In genomic region chr22:28246392-28246791, GRCh38 we compare ENCODE assay signal across 19 cellular contexts.
DNase-seq lines count a peak whose midpoint lies in the region; ATAC-seq, FAIRE-seq and TF ChIP-seq lines count a peak whose summit lies in the region.
"Had no signal": no experiment of that assay in that cellular context is flagged by ENCODE, and none has a peak within 500 bp of the region (broad histone marks: within the 10 kb centered on the region; RNA-seq: fewer than 3 reads in every experiment).

No MANE protein-coding gene starts in this region.

- H3K4me3 ChIP-seq in GM23248: peak overlapping the region; percentile 37
- H3K4me3 ChIP-seq in hepatocyte: no peak overlapping the region
- no peak overlapping the region for H3K4me3 ChIP-seq in GM23338
- H3K4me3 ChIP-seq: gastrocnemius medialis, thyroid gland had no signal

- H3K4me1 Mint-ChIP-seq in brain: peaks cover 69% of the 10 kb centered on the region
- H3K4me1 Mint-ChIP-seq in GM23338: peaks cover 15% of the 10 kb centered on the region; the same call in 2 of the 3 replicates
- H3K4me1 Mint-ChIP-seq: activated naive CD4-positive, alpha-beta T cell treated with anti-CD3 and anti-CD28 coated beads, Interleukin-2, amount 50 U/mL, for 24 hours; central memory CD8-positive, alpha-beta T cell; natural killer cell; stimulated activated effector memory CD8-positive, alpha-beta T cell treated with anti-CD3 and anti-CD28 coated beads, Interleukin-12 subunit alpha, Interleukin-12 subunit beta, amount 100 ng/mL, for 72 hours; T-cell had no signal

- H3K4me2 ChIP-seq in GM23248 (ENCODE audit: unreplicated experiment): peak overlapping the region; percentile 74
- no peak overlapping the region for H3K4me2 ChIP-seq in hepatocyte
- H3K4me2 ChIP-seq in GM23338: no peak overlapping the region

- H3K27ac Mint-ChIP-seq in brain (peak overlapping the region in 3 of 5 experiments; percentile 7 to 80 (median 79)), GM23338 (no peak overlapping the region)
- H3K27ac Mint-ChIP-seq: activated naive CD4-positive, alpha-beta T cell treated with anti-CD3 and anti-CD28 coated beads, Interleukin-2, amount 50 U/mL, for 24 hours; CD14-positive monocyte; effector memory CD8-positive, alpha-beta T cell; natural killer cell; stimulated activated effector memory CD8-positive, alpha-beta T cell treated with anti-CD3 and anti-CD28 coated beads, Interleukin-12 subunit alpha, Interleukin-12 subunit beta, amount 100 ng/mL, for 72 hours; T-cell had no signal

- 17 to 23% methylated on average over 2 of the region's 2 CpGs for WGBS in GM23248 (ENCODE audit: low coverage in 1 of 2, low lambda C conversion rate in 2 of 2, missing lambda C conversion rate in 2 of 2), 2 experiments
- WGBS in hepatocyte (ENCODE audit: low lambda C conversion rate, missing lambda C conversion rate): 77% methylated on average over 2 of the region's 2 CpGs

- H4K20me1 ChIP-seq in GM23248 (ENCODE audit: insufficient read depth): no peaks in the 10 kb centered on the region
- H4K20me1 ChIP-seq in hepatocyte (ENCODE audit: insufficient read depth, poor library complexity, severe bottlenecking): no peaks in the 10 kb centered on the region
- no peaks in the 10 kb centered on the region for H4K20me1 ChIP-seq in GM23338 (replicated peaks; ENCODE audit: insufficient read depth)

- H3K27ac ChIP-seq in GM23248 (peak overlapping the region; percentile 94), hepatocyte (peak overlapping the region; percentile 26), GM23338 (ENCODE audit: low read depth) (no peak overlapping the region)
- H3K27ac ChIP-seq: gastrocnemius medialis, thyroid gland had no signal

- H3K36me3 ChIP-seq in GM23248 (ENCODE audit: low read depth) (no peaks in the 10 kb centered on the region), hepatocyte (replicated peaks; ENCODE audit: insufficient read depth, low read depth) (no peaks in the 10 kb centered on the region), GM23338 (ENCODE audit: insufficient read depth) (no peaks in the 10 kb centered on the region)
- H3K36me3 ChIP-seq: gastrocnemius medialis, thyroid gland had no signal

- H2AFZ ChIP-seq in GM23248 (no peak overlapping the region), hepatocyte (no peak overlapping the region), GM23338 (no peak overlapping the region)

- in situ Hi-C loops in GM23248 (cut with MboI): no loop called here

- FAIRE-seq in urothelium cell line (lab: Jason Lieb, UNC): peak; percentile 88

- no peaks in the 10 kb centered on the region for H3K9me3 Mint-ChIP-seq in brain
- H3K9me3 Mint-ChIP-seq in GM23338: no peaks in the 10 kb centered on the region
- H3K9me3 Mint-ChIP-seq: activated naive CD4-positive, alpha-beta T cell treated with anti-CD3 and anti-CD28 coated beads, Interleukin-2, amount 50 U/mL, for 24 hours; CD14-positive monocyte; central memory CD8-positive, alpha-beta T cell; effector memory CD8-positive, alpha-beta T cell; natural killer cell; stimulated activated effector memory CD8-positive, alpha-beta T cell treated with anti-CD3 and anti-CD28 coated beads, Interleukin-12 subunit alpha, Interleukin-12 subunit beta, amount 100 ng/mL, for 72 hours; T-cell had no signal

- H3K27me3 Mint-ChIP-seq in brain (no peaks in the 10 kb centered on the region), GM23338 (ENCODE audit: insufficient read depth, low read depth, poor library complexity) (peaks cover 3% of the 10 kb centered on the region)

- TF ChIP-seq CTCF in brain (conservative IDR thresholded peaks at IDR 0.05) (no peak), hepatocyte (IDR thresholded peaks at IDR 0.05; ENCODE audit: poor library complexity) (no peak), GM23338 (conservative IDR thresholded peaks at IDR 0.05; ENCODE audit: low read depth in 2 of 2) (no peak)

- no peaks in the 10 kb centered on the region for H3K9me3 ChIP-seq in GM23248 (ENCODE audit: low read depth)
- no peaks in the 10 kb centered on the region for H3K9me3 ChIP-seq in hepatocyte (ENCODE audit: low read depth)
- H3K9me3 ChIP-seq: gastrocnemius medialis, thyroid gland had no signal

- H3K4me3 Mint-ChIP-seq in brain: no peak overlapping the region
- H3K4me3 Mint-ChIP-seq in GM23338: no peak overlapping the region
- H3K4me3 Mint-ChIP-seq: activated naive CD4-positive, alpha-beta T cell treated with anti-CD3 and anti-CD28 coated beads, Interleukin-2, amount 50 U/mL, for 24 hours; CD14-positive monocyte; central memory CD8-positive, alpha-beta T cell; effector memory CD8-positive, alpha-beta T cell; natural killer cell; stimulated activated effector memory CD8-positive, alpha-beta T cell treated with anti-CD3 and anti-CD28 coated beads, Interleukin-12 subunit alpha, Interleukin-12 subunit beta, amount 100 ng/mL, for 72 hours; T-cell had no signal

- H3K27me3 ChIP-seq in GM23248 (replicated peaks; ENCODE audit: insufficient read depth) (no peaks in the 10 kb centered on the region), hepatocyte (no peaks in the 10 kb centered on the region), GM23338 (ENCODE audit: insufficient read depth) (no peaks in the 10 kb centered on the region)
- H3K27me3 ChIP-seq: gastrocnemius medialis, thyroid gland had no signal

- DNase-seq in GM23248 (peak; percentile 88), hepatocyte (ENCODE audit: low spot score) (no peak), urothelium cell line (ENCODE audit: low spot score) (no peak), GM23338 (ENCODE audit: low spot score) (no peak), D341Med (ENCODE audit: low spot score) (no peak)
- DNase-seq: activated CD4-positive, alpha-beta T cell treated with anti-CD3 and anti-CD28 coated beads, Interleukin-2, amount 50 U/mL, for 4 hours; effector memory CD8-positive, alpha-beta T cell; gastrocnemius medialis; natural killer cell; NCI-H187; stimulated activated CD4-positive, alpha-beta T cell treated with anti-CD3 and anti-CD28 coated beads, Interleukin-12 subunit alpha, Interleukin-12 subunit beta, amount 100 ng/mL, for 4 hours; T-cell; thyroid gland had no signal

- H3K79me2 ChIP-seq in GM23248 (ENCODE audit: insufficient read depth): peaks cover 28% of the 10 kb centered on the region; the same call in 1 of the 2 replicates
- no peaks in the 10 kb centered on the region for H3K79me2 ChIP-seq in hepatocyte
- H3K79me2 ChIP-seq in GM23338 (replicated peaks; ENCODE audit: insufficient read depth): no peaks in the 10 kb centered on the region

- H3K36me3 Mint-ChIP-seq in brain (no peaks in the 10 kb centered on the region), GM23338 (ENCODE audit: low read depth) (no peaks in the 10 kb centered on the region)
- H3K36me3 Mint-ChIP-seq: activated naive CD4-positive, alpha-beta T cell treated with anti-CD3 and anti-CD28 coated beads, Interleukin-2, amount 50 U/mL, for 24 hours; CD14-positive monocyte; natural killer cell; stimulated activated effector memory CD8-positive, alpha-beta T cell treated with anti-CD3 and anti-CD28 coated beads, Interleukin-12 subunit alpha, Interleukin-12 subunit beta, amount 100 ng/mL, for 72 hours; T-cell had no signal

- H3K9me2 ChIP-seq in GM23248 (ENCODE audit: insufficient read depth): peaks cover 4% of the 10 kb centered on the region; the same call in 1 of the 2 replicates
- no peaks in the 10 kb centered on the region for H3K9me2 ChIP-seq in hepatocyte (replicated peaks; ENCODE audit: insufficient read depth)
- no peaks in the 10 kb centered on the region for H3K9me2 ChIP-seq in GM23338 (ENCODE audit: insufficient read depth)

- H3K4me1 ChIP-seq in GM23248 (ENCODE audit: insufficient read depth): peaks cover 65% of the 10 kb centered on the region
- peaks cover 53% of the 10 kb centered on the region for H3K4me1 ChIP-seq in hepatocyte (ENCODE audit: insufficient read depth)
- H3K4me1 ChIP-seq in GM23338 (ENCODE audit: insufficient read depth): peaks cover 15% of the 10 kb centered on the region

- peak overlapping the region; percentile 73 for H3K9ac ChIP-seq in GM23248

- ATAC-seq in GM23338: no peak
- ATAC-seq in GM19351 (IDR thresholded peaks at IDR 0.05; ENCODE audit: unreplicated experiment): no peak
- ATAC-seq: effector memory CD8-positive, alpha-beta T cell; gastrocnemius medialis; natural killer cell; stimulated activated effector memory CD8-positive, alpha-beta T cell treated with anti-CD3 and anti-CD28 coated beads, Interleukin-12 subunit alpha, Interleukin-12 subunit beta, amount 100 ng/mL, for 72 hours; T-cell had no signal

- H3F3A ChIP-seq in GM23248 (ENCODE audit: insufficient read depth) (peaks cover 35% of the 10 kb centered on the region), GM23338 (replicated peaks; ENCODE audit: low read depth) (no peaks in the 10 kb centered on the region)

TF ChIP-seq in GM23338, 12 proteins besides CTCF, POLR2A, EP300 and RAD21 (continues in another document):
- no peak for TF ChIP-seq ZNF114 (CRISPR knock-in tag; IDR thresholded peaks at IDR 0.05)
- TF ChIP-seq NANOG (IDR thresholded peaks at IDR 0.05; ENCODE audit: borderline replicate concordance): no peak
- TF ChIP-seq EZH2phosphoT487 (IDR thresholded peaks at IDR 0.05; ENCODE audit: unreplicated experiment): no peak
- TF ChIP-seq, protein P1, sequence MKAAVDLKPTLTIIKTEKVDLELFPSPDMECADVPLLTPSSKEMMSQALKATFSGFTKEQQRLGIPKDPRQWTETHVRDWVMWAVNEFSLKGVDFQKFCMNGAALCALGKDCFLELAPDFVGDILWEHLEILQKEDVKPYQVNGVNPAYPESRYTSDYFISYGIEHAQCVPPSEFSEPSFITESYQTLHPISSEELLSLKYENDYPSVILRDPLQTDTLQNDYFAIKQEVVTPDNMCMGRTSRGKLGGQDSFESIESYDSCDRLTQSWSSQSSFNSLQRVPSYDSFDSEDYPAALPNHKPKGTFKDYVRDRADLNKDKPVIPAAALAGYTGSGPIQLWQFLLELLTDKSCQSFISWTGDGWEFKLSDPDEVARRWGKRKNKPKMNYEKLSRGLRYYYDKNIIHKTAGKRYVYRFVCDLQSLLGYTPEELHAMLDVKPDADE (IDR thresholded peaks at IDR 0.05): no peak
- TF ChIP-seq STAT1 (IDR thresholded peaks at IDR 0.05; ENCODE audit: unreplicated experiment): no peak
